In the genomic region with DNA sequence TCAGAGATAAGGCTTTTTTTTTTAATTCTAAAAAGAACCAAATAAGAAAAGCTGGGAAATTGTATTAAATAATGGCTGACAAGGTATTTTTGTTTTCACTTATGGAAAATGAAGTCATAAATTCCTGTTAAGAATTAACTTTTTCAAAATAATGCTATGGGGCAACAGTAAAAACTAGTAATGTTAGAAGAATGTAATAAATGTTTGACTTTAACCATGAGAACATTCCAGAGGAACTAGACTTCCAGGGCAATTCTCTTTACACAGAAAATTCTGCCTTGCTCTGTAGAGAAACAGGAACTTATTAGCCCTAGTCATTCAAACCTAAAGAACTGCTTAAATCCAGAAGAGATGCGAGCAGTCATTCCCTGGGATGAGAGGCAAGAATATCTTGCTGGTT, we compare ENCODE assay signal across 13 cellular contexts.
A peak's percentile ranks its signal among the peaks of the same experiment; 100 is the strongest.
DNase-seq lines count a peak whose midpoint lies in the region; ATAC-seq, FAIRE-seq and TF ChIP-seq lines count a peak whose summit lies in the region.
"Had no signal": no experiment of that assay in that cellular context is flagged by ENCODE, and none has a peak within 500 bp of the region (broad histone marks: within the 10 kb centered on the region; RNA-seq: fewer than 3 reads in every experiment).

No MANE protein-coding gene starts in this region.

- no peaks in the 10 kb centered on the region for H3K79me2 ChIP-seq in fibroblast of lung (ENCODE audit: control insufficient read depth, insufficient read depth, low read length)

- H4K20me1 ChIP-seq in fibroblast of lung (ENCODE audit: control insufficient read depth, extremely low read depth, insufficient read depth, low read length), result no peaks in the 10 kb centered on the region

- in situ Hi-C loops in Caki2 (cut with HindIII; ENCODE audit: low pct_unique_long_range_greater_than_20kb, low sequenced_read_pairs), result no loop called here

- no peak overlapping the region for H3K4me3 ChIP-seq in RWPE2 (ENCODE audit: severe bottlenecking)
- H3K4me3 ChIP-seq in fibroblast of lung (replicated peaks in 1 of 4; ENCODE audit: control extremely low read depth in 1 of 4, insufficient read depth in 1 of 4, low read depth in 3 of 4, low read length in 4 of 4), result no peak overlapping the region
- H3K4me3 ChIP-seq in pancreas, result no peak overlapping the region
- no peak overlapping the region for H3K4me3 ChIP-seq in ascending aorta

- TF ChIP-seq CTCF in RWPE2 (IDR thresholded peaks at IDR 0.05; ENCODE audit: poor library complexity, severe bottlenecking) (no peak), fibroblast of lung (conservative IDR thresholded peaks at IDR 0.05 in 1 of 2, IDR thresholded peaks at IDR 0.05 in 1 of 2; ENCODE audit: low read depth in 1 of 2, low read length in 2 of 2) (no peak), pancreas (IDR thresholded peaks at IDR 0.05) (no peak), ascending aorta (IDR thresholded peaks at IDR 0.05) (no peak)

- DNase-seq in Caki2 (ENCODE audit: low read depth) (peak; percentile 51), RWPE2 (ENCODE audit: low spot score) (no peak), fibroblast of lung (ENCODE audit: low read depth in 2 of 2) (peak; percentile 88 to 89), pancreas (no peak), ascending aorta (ENCODE audit: low spot score in 2 of 2) (no peak), middle frontal gyrus (ENCODE audit: extremely low spot score, low spot score) (no peak)
- DNase-seq: activated CD4-positive, alpha-beta memory T cell treated with anti-CD3 and anti-CD28 coated beads for 36 hours; CD4-positive, alpha-beta memory T cell; endodermal cell; NCI-H1048; stimulated activated CD4-positive, alpha-beta T cell treated with anti-CD3 and anti-CD28 coated beads, Interleukin-2, amount 100 ng/mL, for 24 hours had no signal

- H3K27me3 ChIP-seq in RWPE2 (ENCODE audit: insufficient read depth, poor library complexity, severe bottlenecking) (no peaks in the 10 kb centered on the region), fibroblast of lung (ENCODE audit: control insufficient read depth, insufficient read depth, low read length) (no peaks in the 10 kb centered on the region), pancreas (no peaks in the 10 kb centered on the region), ascending aorta (no peaks in the 10 kb centered on the region)

- no peak overlapping the region for H3K9ac ChIP-seq in fibroblast of lung (ENCODE audit: insufficient read depth, low read length)

- WGBS in pancreas, 2 donors, result 34 to 44% methylated on average over 1 of the region's 1 CpG

- no peaks in the 10 kb centered on the region for H3K9me3 ChIP-seq in RWPE2 (ENCODE audit: severe bottlenecking)
- no peaks in the 10 kb centered on the region for H3K9me3 ChIP-seq in fibroblast of lung (ENCODE audit: control insufficient read depth, insufficient read depth, low read depth, low read length)
- H3K9me3 ChIP-seq in pancreas, result no peaks in the 10 kb centered on the region
- H3K9me3 ChIP-seq in ascending aorta, result no peaks in the 10 kb centered on the region

- FAIRE-seq in pancreas (lab: Jason Lieb, UNC), result no peak

- no peak overlapping the region for H2AFZ ChIP-seq in fibroblast of lung (ENCODE audit: low read length)

- intact Hi-C loops in pancreas (cut with DNase I) (no loop called here), ascending aorta (cut with DNase I) (no loop called here)

- no peak overlapping the region for H3K4me2 ChIP-seq in fibroblast of lung (ENCODE audit: extremely low read depth, insufficient read depth, low read length)

- ATAC-seq in RWPE2 (ENCODE audit: low read depth) (peak; percentile 90), pancreas (peak; percentile 55 to 84 (median 69)), GM21367 (IDR thresholded peaks at IDR 0.05; ENCODE audit: unreplicated experiment) (no peak), GM18858 (IDR thresholded peaks at IDR 0.05; ENCODE audit: unreplicated experiment) (no peak)

- peak overlapping the region; percentile 94 for H3K27ac ChIP-seq in RWPE2 (ENCODE audit: poor library complexity, severe bottlenecking)
- H3K27ac ChIP-seq in fibroblast of lung (ENCODE audit: insufficient read depth, low read length), result peak overlapping the region; percentile 29
- H3K27ac ChIP-seq in pancreas, result peak overlapping the region in 3 of 4 donors; percentile 42 to 70 (median 44)
- peak overlapping the region in 1 of 2 donors; percentile 56 for H3K27ac ChIP-seq in ascending aorta

- H3K36me3 ChIP-seq in RWPE2 (ENCODE audit: low read depth) (no peaks in the 10 kb centered on the region), fibroblast of lung (ENCODE audit: control insufficient read depth, insufficient read depth, low read length) (no peaks in the 10 kb centered on the region), pancreas (no peaks in the 10 kb centered on the region), ascending aorta (no peaks in the 10 kb centered on the region)

- peaks cover 49% of the 10 kb centered on the region for H3K4me1 ChIP-seq in RWPE2 (ENCODE audit: insufficient read depth, poor library complexity, severe bottlenecking)
- peaks cover 5% of the 10 kb centered on the region for H3K4me1 ChIP-seq in fibroblast of lung (ENCODE audit: control insufficient read depth, extremely low read depth, insufficient read depth, low read length)
- peaks cover 0 to 8% (median 4%) of the 10 kb centered on the region in 3 donors for H3K4me1 ChIP-seq in pancreas
- H3K4me1 ChIP-seq in ascending aorta, result peaks cover 0 to 5% of the 10 kb centered on the region in 2 donors

Comparison
In these comparisons a context has a peak if more than half of its experiments do, and no peak if none do; other contexts are left out.
1. DNase-seq: peak in Caki2 (single experiment) and fibroblast of lung (2 of 2); none in RWPE2 (single experiment), pancreas (0 of 6), ascending aorta (0 of 2) and middle frontal gyrus (single experiment).
2. ATAC-seq: peak in RWPE2 (single experiment) and pancreas (4 of 4); none in GM21367 (single experiment) and GM18858 (single experiment).